Comparison of ENCODE assay signal across 21 cellular contexts in the genomic region with DNA sequence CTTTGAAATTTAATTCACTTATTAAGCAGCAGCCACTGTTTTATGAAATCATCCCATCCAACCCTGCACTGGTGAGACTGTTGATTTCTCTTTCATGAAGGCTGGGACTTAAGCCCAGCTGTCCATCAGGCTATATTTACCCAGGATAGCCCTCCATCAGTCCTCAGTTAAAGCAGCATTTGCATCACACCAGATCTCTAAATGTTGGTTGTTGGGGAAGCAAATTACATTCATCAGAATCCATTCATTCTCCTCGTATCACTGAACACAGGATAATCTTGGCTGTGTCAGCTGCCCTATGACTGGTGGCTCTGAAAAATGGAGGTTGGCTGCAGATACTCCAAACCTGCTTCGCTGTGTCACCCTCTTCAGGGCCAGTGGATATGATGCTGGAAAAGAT.
"Had no signal": no experiment of that assay in that cellular context is flagged by ENCODE, and none has a peak within 500 bp of the region (broad histone marks: within the 10 kb centered on the region; RNA-seq: fewer than 3 reads in every experiment).

No MANE protein-coding gene starts in this region.

- DNase-seq: activated CD4-positive, alpha-beta memory T cell treated with anti-CD3 and anti-CD28 coated beads, Interleukin-2, amount 10 ng/mL, durations not matched to agents 7 days and 5 days; activated CD4-positive, alpha-beta T cell treated with anti-CD3 and anti-CD28 coated beads, Interleukin-2, amount 10 ng/mL, durations not matched to agents 24 days and 14 days; activated CD4-positive, CD25-positive, alpha-beta regulatory T cell; activated effector memory CD4-positive, alpha-beta T cell treated with Interleukin-2 at 50 U/mL for 16 hours; activated naive CD4-positive, alpha-beta T cell treated with anti-CD3 and anti-CD28 coated beads for 36 hours; activated naive CD8-positive, alpha-beta T cell treated with anti-CD3 and anti-CD28 coated beads, Interleukin-2, amount 10 ng/mL, durations not matched to agents 7 days and 5 days; activated T-cell treated with anti-CD3 and anti-CD28 coated beads, Interleukin-2, amount 50 U/mL, for 72 hours; amniotic stem cell; cerebellar nuclear complex; foreskin fibroblast; heart right ventricle; kidney; natural killer cell; ovary; spleen; stimulated activated CD4-positive, alpha-beta T cell treated with anti-CD3 and anti-CD28 coated beads, Interleukin-4, amount 100 ng/mL, for 1 hour; stimulated activated naive CD4-positive, alpha-beta T cell treated with Interleukin-2 at 50 U/mL for 16 hours; T1000 had no signal

- H3K27ac ChIP-seq: heart right ventricle, ovary, prostate gland, spleen, thoracic aorta had no signal

- H3K27me3 ChIP-seq: heart right ventricle, ovary, spleen had no signal

- H3K9me3 ChIP-seq: heart right ventricle, ovary, prostate gland, thoracic aorta had no signal

- H3K4me3 ChIP-seq: heart right ventricle, lung, ovary, prostate gland, spleen, thoracic aorta had no signal

- H3K36me3 ChIP-seq: heart right ventricle, ovary, prostate gland, spleen, thoracic aorta had no signal

- H3K4me1 ChIP-seq: heart right ventricle, prostate gland had no signal

- ATAC-seq: activated T-cell treated with anti-CD3 and anti-CD28 coated beads, Interleukin-2, amount 50 U/mL, for 72 hours; natural killer cell had no signal
